In the genomic region with DNA sequence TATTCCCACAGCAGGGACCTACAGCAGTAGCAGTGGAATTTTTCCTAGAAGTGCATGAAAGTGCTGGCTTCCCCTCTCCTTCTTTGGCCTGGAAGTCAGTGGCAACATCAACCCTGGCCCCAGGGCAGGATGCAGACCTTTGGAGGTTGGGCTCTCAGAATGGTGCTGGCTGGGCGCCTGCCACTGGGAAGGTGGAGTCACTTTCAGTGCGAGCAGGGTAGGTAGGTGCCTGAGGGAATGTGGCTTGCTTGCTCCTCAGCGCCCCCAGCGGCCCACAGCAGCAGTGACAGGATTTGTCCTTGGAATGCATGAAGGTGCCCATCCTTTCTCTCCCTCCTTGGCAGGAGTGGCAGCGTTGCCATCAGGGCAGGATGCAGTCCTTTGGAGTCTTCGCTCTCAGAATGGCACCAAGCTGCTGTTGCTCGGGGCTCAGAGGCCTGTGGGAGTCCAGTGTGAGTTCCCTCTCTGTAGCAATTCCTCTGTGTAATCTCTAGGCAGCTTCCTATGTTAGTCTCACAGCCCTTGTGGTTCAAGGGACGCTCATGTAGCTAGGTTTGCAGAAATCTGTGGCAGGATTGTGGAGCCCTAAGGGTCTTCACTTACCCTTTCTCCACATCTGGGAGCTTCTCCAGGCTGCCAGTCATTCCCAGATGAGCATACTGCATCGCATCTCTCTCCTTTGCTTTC, we compare ENCODE assay signal across 8 cellular contexts.
DNase-seq lines count a peak whose midpoint lies in the region; ATAC-seq and TF ChIP-seq lines count a peak whose summit lies in the region.

No MANE protein-coding gene starts in this region.

- H2BK5ac ChIP-seq in mesenchymal stem cell (ENCODE audit: low read depth, low read length, poor library complexity, severe bottlenecking): no peak overlapping the region

- H3K79me1 ChIP-seq in mesenchymal stem cell (replicated peaks; ENCODE audit: low read length, poor library complexity, severe bottlenecking): no peaks in the 10 kb centered on the region

- peaks cover 0 to 15% (median 0%) of the 10 kb centered on the region in 12 donors for H3K9me3 ChIP-seq in heart left ventricle
- peaks cover 5% of the 10 kb centered on the region for H3K9me3 ChIP-seq in mesenchymal stem cell (ENCODE audit: control insufficient read depth, low read length)
- H3K9me3 ChIP-seq in vagina: no peaks in the 10 kb centered on the region

- no peak overlapping the region for H2BK12ac ChIP-seq in mesenchymal stem cell (ENCODE audit: low read length in 2 of 2)

- H3K9ac ChIP-seq in KMS-11 (no peak overlapping the region), mesenchymal stem cell (ENCODE audit: low read length) (no peak overlapping the region)

- H3K4me3 ChIP-seq in heart left ventricle (no peak overlapping the region), KMS-11 (IDR thresholded peaks at IDR 0.05; ENCODE audit: insufficient read depth, low read depth, low read length) (no peak overlapping the region), astrocyte of the cerebellum (ENCODE audit: low read depth, low read length) (no peak overlapping the region), mesenchymal stem cell (ENCODE audit: insufficient read depth in 1 of 2, low read depth in 1 of 2, low read length in 2 of 2) (no peak overlapping the region), vagina (no peak overlapping the region)

- H3K14ac ChIP-seq in mesenchymal stem cell (ENCODE audit: low read length in 2 of 2): no peak overlapping the region

- TF ChIP-seq POLR2A in heart left ventricle (IDR thresholded peaks at IDR 0.05) (no peak), vagina (IDR thresholded peaks at IDR 0.05) (no peak)

- DNase-seq in heart left ventricle (peak in 1 of 5 donors; percentile 12), cardiac septum (ENCODE audit: low spot score) (no peak), astrocyte of the cerebellum (ENCODE audit: low read depth) (no peak), mesenchymal stem cell (peak; percentile 15), superior temporal gyrus (ENCODE audit: extremely low spot score) (no peak), vagina (ENCODE audit: extremely low spot score in 2 of 2) (no peak)
- no peak for DNase-seq in central memory CD4-positive, alpha-beta T cell

- intact Hi-C loops in heart left ventricle (cut with DNase I): no loop called here
- intact Hi-C loops in cardiac septum (cut with DNase I): no loop called here
- intact Hi-C loops in vagina (cut with DNase I): no loop called here

- in situ Hi-C loops in astrocyte of the cerebellum (cut with HindIII; ENCODE audit: low sequenced_read_pairs): no loop called here

- H2BK15ac ChIP-seq in mesenchymal stem cell (ENCODE audit: low read depth, poor library complexity, severe bottlenecking): no peak overlapping the region

- no peak overlapping the region for H3K18ac ChIP-seq in mesenchymal stem cell (ENCODE audit: low read depth in 1 of 2, low read length in 2 of 2)

- no peak for ATAC-seq in heart left ventricle

- H3K4me2 ChIP-seq in KMS-11 (no peak overlapping the region), mesenchymal stem cell (ENCODE audit: low read length, poor library complexity, severe bottlenecking) (no peak overlapping the region)

- H3K36me3 ChIP-seq in heart left ventricle: no peaks in the 10 kb centered on the region
- H3K36me3 ChIP-seq in KMS-11 (ENCODE audit: insufficient read depth): no peaks in the 10 kb centered on the region
- no peaks in the 10 kb centered on the region for H3K36me3 ChIP-seq in mesenchymal stem cell (ENCODE audit: control insufficient read depth in 1 of 2, insufficient read depth in 2 of 2, low read depth in 1 of 2, low read length in 2 of 2)
- no peaks in the 10 kb centered on the region for H3K36me3 ChIP-seq in vagina

- no peak overlapping the region for H3K27ac ChIP-seq in heart left ventricle
- no peak overlapping the region for H3K27ac ChIP-seq in KMS-11
- H3K27ac ChIP-seq in mesenchymal stem cell (ENCODE audit: low read length, poor library complexity, severe bottlenecking): no peak overlapping the region
- no peak overlapping the region for H3K27ac ChIP-seq in vagina

- no peak overlapping the region for H2BK120ac ChIP-seq in mesenchymal stem cell (ENCODE audit: low read depth, low read length)

- H3K79me2 ChIP-seq in KMS-11 (ENCODE audit: insufficient read depth, low read depth): no peaks in the 10 kb centered on the region

- H4K20me1 ChIP-seq in KMS-11 (ENCODE audit: insufficient read depth): no peaks in the 10 kb centered on the region

- no peak overlapping the region for H3K23ac ChIP-seq in mesenchymal stem cell (ENCODE audit: low read length in 2 of 2)

- no peak overlapping the region for H2AK5ac ChIP-seq in mesenchymal stem cell (ENCODE audit: low read length, severe bottlenecking)

- H4K8ac ChIP-seq in mesenchymal stem cell (ENCODE audit: low read length): no peak overlapping the region

- H3K27me3 ChIP-seq in heart left ventricle: no peaks in the 10 kb centered on the region
- H3K27me3 ChIP-seq in KMS-11 (ENCODE audit: insufficient read depth, low read depth): no peaks in the 10 kb centered on the region
- no peaks in the 10 kb centered on the region for H3K27me3 ChIP-seq in mesenchymal stem cell (ENCODE audit: control insufficient read depth in 1 of 2, insufficient read depth in 1 of 2, low read length in 2 of 2)
- H3K27me3 ChIP-seq in vagina: no peaks in the 10 kb centered on the region

- H3K4me1 ChIP-seq in heart left ventricle (no peaks in the 10 kb centered on the region), KMS-11 (ENCODE audit: low read depth, poor library complexity, severe bottlenecking) (no peaks in the 10 kb centered on the region), mesenchymal stem cell (ENCODE audit: control insufficient read depth, insufficient read depth, low read depth, low read length) (no peaks in the 10 kb centered on the region), vagina (no peaks in the 10 kb centered on the region)

- TF ChIP-seq CTCF in heart left ventricle (IDR thresholded peaks at IDR 0.05) (peak in 8 of 12 donors; percentile 26 to 43 (median 32)), KMS-11 (conservative IDR thresholded peaks at IDR 0.05; ENCODE audit: low read depth, low read length) (peak; percentile 65), astrocyte of the cerebellum (IDR thresholded peaks at IDR 0.05; ENCODE audit: low read depth, low read length, missing control alignments) (peak; percentile 47), vagina (IDR thresholded peaks at IDR 0.05) (no peak)

- H2AFZ ChIP-seq in KMS-11 (ENCODE audit: low read depth) (no peak overlapping the region), mesenchymal stem cell (ENCODE audit: low read depth, low read length) (no peak overlapping the region)

- no peak overlapping the region for H3K4ac ChIP-seq in mesenchymal stem cell (ENCODE audit: low read depth in 1 of 2, low read length in 2 of 2)

- WGBS in heart left ventricle, 4 donors: 53 to 79% (median 61%) methylated on average over 5 to 9 of the region's 9 CpGs
- WGBS in mesenchymal stem cell: 37% methylated on average over 9 of the region's 9 CpGs

- H4K91ac ChIP-seq in mesenchymal stem cell (ENCODE audit: low read length): no peak overlapping the region

Comparison
In these comparisons a context has a peak if more than half of its experiments do, and no peak if none do; other contexts are left out.
1. CTCF ChIP-seq: peak in heart left ventricle (8 of 12), KMS-11 (single experiment) and astrocyte of the cerebellum (single experiment); none in vagina (0 of 3).